21 cellular contexts compared by ENCODE assay signal in genomic region chr12:71430756-71431155, GRCh38. TPM values are rescaled to one million over a fixed set of nuclear protein-coding genes. Genes with fewer than 3 reads are reported as not detected.
DNase-seq lines count a peak whose midpoint lies in the region; ATAC-seq and TF ChIP-seq lines count a peak whose summit lies in the region.
"Had no signal": no experiment of that assay in that cellular context is flagged by ENCODE, and none has a peak within 500 bp of the region (broad histone marks: within the 10 kb centered on the region; RNA-seq: fewer than 3 reads in every experiment).

No MANE protein-coding gene starts in this region.

- TF ChIP-seq CTCF in HFFc6 (IDR thresholded peaks at IDR 0.05): no peak
- TF ChIP-seq CTCF in brain microvascular endothelial cell (IDR thresholded peaks at IDR 0.05; ENCODE audit: low read depth, low read length, missing control alignments): no peak
- no peak for TF ChIP-seq CTCF in WERI-Rb-1 (IDR thresholded peaks at IDR 0.05; ENCODE audit: low read depth, low read length)

- no peak overlapping the region for H2BK5ac ChIP-seq in mesenchymal stem cell (ENCODE audit: low read depth, low read length, poor library complexity, severe bottlenecking)

- in situ Hi-C loops in brain microvascular endothelial cell (cut with HindIII; ENCODE audit: low pct_ligation_motif_present, low sequenced_read_pairs): no loop called here

- no peak overlapping the region for H2BK120ac ChIP-seq in mesenchymal stem cell (ENCODE audit: low read depth, low read length)

- H3K4me1 ChIP-seq in mesenchymal stem cell (ENCODE audit: control insufficient read depth, insufficient read depth, low read depth, low read length): peaks cover 2% of the 10 kb centered on the region

- H3K27me3 ChIP-seq in brain microvascular endothelial cell (replicated peaks): no peaks in the 10 kb centered on the region
- H3K27me3 ChIP-seq in mesenchymal stem cell (ENCODE audit: control insufficient read depth in 1 of 2, insufficient read depth in 1 of 2, low read length in 2 of 2): peaks cover 0 to 3% of the 10 kb centered on the region in 2 experiments
- no peaks in the 10 kb centered on the region for H3K27me3 ChIP-seq in WERI-Rb-1 (ENCODE audit: insufficient read depth, low read depth, severe bottlenecking)

- no peak overlapping the region for H2AFZ ChIP-seq in mesenchymal stem cell (ENCODE audit: low read depth, low read length)

- no peak overlapping the region for H4K91ac ChIP-seq in mesenchymal stem cell (ENCODE audit: low read length)

- 30% methylated on average over 1 of the region's 1 CpG for WGBS in mesenchymal stem cell

- DNase-seq in DMS53 (lab: John Stamatoyannopoulos, UW) (peak; percentile 52), HFFc6 (peak; percentile 10), brain microvascular endothelial cell (peak; percentile 16), mesenchymal stem cell (peak; percentile 22), NCI-H2171 (lab: John Stamatoyannopoulos, UW) (no peak), WERI-Rb-1 (no peak)
- DNase-seq: 8988T; AML-193; C1 segment of cervical spinal cord; CD8-positive, alpha-beta T cell; H9; MM.1S; NCI-H1048; NCI-H1436; NCI-H1930; NCI-H2227 treated with DMSO at 0.1 percent for 48 hours; NCI-H510A; SIG-M5; SK-N-SH had no signal

- H3K23ac ChIP-seq in mesenchymal stem cell (ENCODE audit: low read length in 2 of 2): no peak overlapping the region

- no peak overlapping the region for H2AK5ac ChIP-seq in mesenchymal stem cell (ENCODE audit: low read length, severe bottlenecking)

- peaks cover 29% of the 10 kb centered on the region for H3K4me1 Mint-ChIP-seq in HFFc6 (ENCODE audit: low read depth)

- H3K4me3 ChIP-seq in brain microvascular endothelial cell (ENCODE audit: low read depth, low read length): no peak overlapping the region
- no peak overlapping the region for H3K4me3 ChIP-seq in mesenchymal stem cell (ENCODE audit: insufficient read depth in 1 of 2, low read depth in 1 of 2, low read length in 2 of 2)
- H3K4me3 ChIP-seq in WERI-Rb-1 (ENCODE audit: low read depth, low read length): no peak overlapping the region

- H2BK15ac ChIP-seq in mesenchymal stem cell (ENCODE audit: low read depth, poor library complexity, severe bottlenecking): no peak overlapping the region

- no peak overlapping the region for H3K4me3 Mint-ChIP-seq in HFFc6
- H3K4me3 Mint-ChIP-seq: CD8-positive, alpha-beta T cell; H9 had no signal

- ATAC-seq in SK-N-SH treated with all-trans-retinoic acid at 6 μM for 48 hours: no peak
- ATAC-seq: CD8-positive, alpha-beta T cell had no signal

- H3K4me2 ChIP-seq in mesenchymal stem cell (ENCODE audit: low read length, poor library complexity, severe bottlenecking): no peak overlapping the region
- H3K4me2 ChIP-seq: SK-N-SH had no signal

- peaks cover 7% of the 10 kb centered on the region for H3K27me3 Mint-ChIP-seq in HFFc6 (ENCODE audit: insufficient read depth)

- H3K9me3 Mint-ChIP-seq in HFFc6: peaks cover 5% of the 10 kb centered on the region; the same call in 1 of the 2 replicates

- H2BK12ac ChIP-seq in mesenchymal stem cell (ENCODE audit: low read length in 2 of 2): no peak overlapping the region

- H3K4ac ChIP-seq in mesenchymal stem cell (ENCODE audit: low read depth in 1 of 2, low read length in 2 of 2): no peak overlapping the region

- H3K36me3 ChIP-seq in brain microvascular endothelial cell (replicated peaks) (no peaks in the 10 kb centered on the region), mesenchymal stem cell (ENCODE audit: control insufficient read depth in 1 of 2, insufficient read depth in 2 of 2, low read depth in 1 of 2, low read length in 2 of 2) (no peaks in the 10 kb centered on the region), WERI-Rb-1 (no peaks in the 10 kb centered on the region)

- no peak overlapping the region for H3K27ac Mint-ChIP-seq in HFFc6
- H3K27ac Mint-ChIP-seq: CD8-positive, alpha-beta T cell; H9 had no signal

- peaks cover 5% of the 10 kb centered on the region; the same call in 1 of the 2 replicates for H3K36me3 Mint-ChIP-seq in HFFc6 (ENCODE audit: low read depth)
- H3K36me3 Mint-ChIP-seq: CD8-positive, alpha-beta T cell had no signal

- H3K27ac ChIP-seq in brain microvascular endothelial cell (no peak overlapping the region), mesenchymal stem cell (ENCODE audit: low read length, poor library complexity, severe bottlenecking) (no peak overlapping the region), WERI-Rb-1 (no peak overlapping the region)

- no peak overlapping the region for H3K9ac ChIP-seq in mesenchymal stem cell (ENCODE audit: low read length)
- H3K9ac ChIP-seq: SK-N-SH had no signal

- no peak overlapping the region for H4K8ac ChIP-seq in mesenchymal stem cell (ENCODE audit: low read length)

- H3K9me3 ChIP-seq in mesenchymal stem cell (ENCODE audit: control insufficient read depth, low read length) (peaks cover 4% of the 10 kb centered on the region), WERI-Rb-1 (ENCODE audit: severe bottlenecking) (no peaks in the 10 kb centered on the region)
- H3K9me3 ChIP-seq: SK-N-SH had no signal

- no peak overlapping the region for H3K18ac ChIP-seq in mesenchymal stem cell (ENCODE audit: low read depth in 1 of 2, low read length in 2 of 2)

- no peaks in the 10 kb centered on the region for H3K79me1 ChIP-seq in mesenchymal stem cell (replicated peaks; ENCODE audit: low read length, poor library complexity, severe bottlenecking)

- H3K14ac ChIP-seq in mesenchymal stem cell (ENCODE audit: low read length in 2 of 2): no peak overlapping the region

TF ChIP-seq in SK-N-SH treated with all-trans-retinoic acid at 6 μM for 48 hours, 23 proteins besides CTCF, POLR2A, EP300 and RAD21:
- TF ChIP-seq ISL1 (CRISPR knock-in tag; IDR thresholded peaks at IDR 0.05): no peak
- no peak for TF ChIP-seq ZNF565 (CRISPR knock-in tag; conservative IDR thresholded peaks at IDR 0.05; ENCODE audit: low read depth)
- no peak for TF ChIP-seq PATZ1 (CRISPR knock-in tag; IDR thresholded peaks at IDR 0.05; ENCODE audit: borderline replicate concordance)
- TF ChIP-seq CSRNP3 (CRISPR knock-in tag; IDR thresholded peaks at IDR 0.05): no peak
- TF ChIP-seq ZFP30 (CRISPR knock-in tag; IDR thresholded peaks at IDR 0.05): no peak
- no peak for TF ChIP-seq OSR1 (CRISPR knock-in tag; IDR thresholded peaks at IDR 0.05)
- no peak for TF ChIP-seq ZNF8 (CRISPR knock-in tag; IDR thresholded peaks at IDR 0.05)
- TF ChIP-seq ARNTL (CRISPR knock-in tag; IDR thresholded peaks at IDR 0.05; ENCODE audit: borderline replicate concordance, low read depth): no peak
- TF ChIP-seq TOX (CRISPR knock-in tag; IDR thresholded peaks at IDR 0.05; ENCODE audit: borderline replicate concordance): no peak
- no peak for TF ChIP-seq ZC3H10 (CRISPR knock-in tag; IDR thresholded peaks at IDR 0.05)
- TF ChIP-seq GLIS3 (CRISPR knock-in tag; IDR thresholded peaks at IDR 0.05): no peak
- no peak for TF ChIP-seq PPARA (CRISPR knock-in tag; IDR thresholded peaks at IDR 0.05; ENCODE audit: borderline replicate concordance)
- no peak for TF ChIP-seq TCF4 (CRISPR knock-in tag; IDR thresholded peaks at IDR 0.05; ENCODE audit: borderline replicate concordance)
- TF ChIP-seq, protein P1, sequence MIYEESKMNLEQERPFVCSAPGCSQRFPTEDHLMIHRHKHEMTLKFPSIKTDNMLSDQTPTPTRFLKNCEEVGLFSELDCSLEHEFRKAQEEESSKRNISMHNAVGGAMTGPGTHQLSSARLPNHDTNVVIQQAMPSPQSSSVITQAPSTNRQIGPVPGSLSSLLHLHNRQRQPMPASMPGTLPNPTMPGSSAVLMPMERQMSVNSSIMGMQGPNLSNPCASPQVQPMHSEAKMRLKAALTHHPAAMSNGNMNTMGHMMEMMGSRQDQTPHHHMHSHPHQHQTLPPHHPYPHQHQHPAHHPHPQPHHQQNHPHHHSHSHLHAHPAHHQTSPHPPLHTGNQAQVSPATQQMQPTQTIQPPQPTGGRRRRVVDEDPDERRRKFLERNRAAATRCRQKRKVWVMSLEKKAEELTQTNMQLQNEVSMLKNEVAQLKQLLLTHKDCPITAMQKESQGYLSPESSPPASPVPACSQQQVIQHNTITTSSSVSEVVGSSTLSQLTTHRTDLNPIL (CRISPR knock-in tag; IDR thresholded peaks at IDR 0.05; ENCODE audit: low read depth): no peak

RNA-seq across cellular contexts. Expression of gene LGR5, which starts 8.8 kb away (rescaled TPM):
- total RNA-seq in HFFc6 (2021; fragmentation: NEBNext Ultra II Directional; extraction: Animal tissue kit (Norgen Biotek cat#: 25700)): not detected
- not detected for polyA plus RNA-seq in mesenchymal stem cell (2013, experiment 1 of 2)
- polyA plus RNA-seq in mesenchymal stem cell (2013, experiment 2 of 2): not detected
- total RNA-seq: CD8-positive, alpha-beta T cell; Daoy had no signal

Comparison
In these comparisons a context has a peak if more than half of its experiments do, and no peak if none do; other contexts are left out.
1. DNase-seq: peak in DMS53 (single experiment), HFFc6 (single experiment), brain microvascular endothelial cell (single experiment) and mesenchymal stem cell (single experiment); none in NCI-H2171 (single experiment) and WERI-Rb-1 (single experiment).